Comparison of ENCODE assay signal across 8 cellular contexts in genomic region chr5:125198270-125198974, GRCh38.
DNase-seq lines count a peak whose midpoint lies in the region; ATAC-seq and TF ChIP-seq lines count a peak whose summit lies in the region.

No MANE protein-coding gene starts in this region.

- H3K4me1 ChIP-seq in Peyer's patch = peaks cover 0 to 13% (median 0%) of the 10 kb centered on the region in 4 donors

- H3K36me3 ChIP-seq in Peyer's patch = no peaks in the 10 kb centered on the region

- intact Hi-C loops in posterior cingulate gyrus (cut with DNase I) = no loop called here

- TF ChIP-seq CTCF in Peyer's patch (IDR thresholded peaks at IDR 0.05) = no peak
- TF ChIP-seq CTCF in foreskin fibroblast (IDR thresholded peaks at IDR 0.05; ENCODE audit: low read depth, low read length) = no peak

- no peaks in the 10 kb centered on the region for H3K27me3 ChIP-seq in Peyer's patch

- H3K27ac ChIP-seq in Peyer's patch = no peak overlapping the region

- no peak for TF ChIP-seq POLR2A in Peyer's patch (IDR thresholded peaks at IDR 0.05)

- no peaks in the 10 kb centered on the region for H3K9me3 ChIP-seq in Peyer's patch

- ATAC-seq in GM19035 (IDR thresholded peaks at IDR 0.05; ENCODE audit: unreplicated experiment) (no peak), GM18520 (IDR thresholded peaks at IDR 0.05; ENCODE audit: unreplicated experiment) (no peak)

- H3K4me3 ChIP-seq in Peyer's patch (no peak overlapping the region), foreskin fibroblast (ENCODE audit: low read depth in 1 of 2, low read length in 2 of 2) (no peak overlapping the region)

- DNase-seq in HK-2 (ENCODE audit: unreplicated experiment) = peak; percentile 5
- peak in 2 of 3 donors; percentile 26 to 77 for DNase-seq in Peyer's patch
- DNase-seq in foreskin fibroblast = peak; percentile 90 to 97
- peak; percentile 37 to 91 (median 70) for DNase-seq in posterior cingulate gyrus
- DNase-seq in mesenteric fat pad (ENCODE audit: low spot score) = no peak
- no peak for DNase-seq in SIG-M5 treated with dmso at 0.1 percent for 504 hours (lab: John Stamatoyannopoulos, UW; ENCODE audit: unreplicated experiment)

Comparison
In these comparisons a context has a peak if more than half of its experiments do, and no peak if none do; other contexts are left out.
1. DNase-seq: peak in HK-2 (single experiment), Peyer's patch (2 of 3), foreskin fibroblast (2 of 2) and posterior cingulate gyrus (10 of 10); none in mesenteric fat pad (single experiment) and SIG-M5 treated with dmso at 0.1 percent for 504 hours (single experiment).